8 cellular contexts compared by ENCODE assay signal in the genomic region with DNA sequence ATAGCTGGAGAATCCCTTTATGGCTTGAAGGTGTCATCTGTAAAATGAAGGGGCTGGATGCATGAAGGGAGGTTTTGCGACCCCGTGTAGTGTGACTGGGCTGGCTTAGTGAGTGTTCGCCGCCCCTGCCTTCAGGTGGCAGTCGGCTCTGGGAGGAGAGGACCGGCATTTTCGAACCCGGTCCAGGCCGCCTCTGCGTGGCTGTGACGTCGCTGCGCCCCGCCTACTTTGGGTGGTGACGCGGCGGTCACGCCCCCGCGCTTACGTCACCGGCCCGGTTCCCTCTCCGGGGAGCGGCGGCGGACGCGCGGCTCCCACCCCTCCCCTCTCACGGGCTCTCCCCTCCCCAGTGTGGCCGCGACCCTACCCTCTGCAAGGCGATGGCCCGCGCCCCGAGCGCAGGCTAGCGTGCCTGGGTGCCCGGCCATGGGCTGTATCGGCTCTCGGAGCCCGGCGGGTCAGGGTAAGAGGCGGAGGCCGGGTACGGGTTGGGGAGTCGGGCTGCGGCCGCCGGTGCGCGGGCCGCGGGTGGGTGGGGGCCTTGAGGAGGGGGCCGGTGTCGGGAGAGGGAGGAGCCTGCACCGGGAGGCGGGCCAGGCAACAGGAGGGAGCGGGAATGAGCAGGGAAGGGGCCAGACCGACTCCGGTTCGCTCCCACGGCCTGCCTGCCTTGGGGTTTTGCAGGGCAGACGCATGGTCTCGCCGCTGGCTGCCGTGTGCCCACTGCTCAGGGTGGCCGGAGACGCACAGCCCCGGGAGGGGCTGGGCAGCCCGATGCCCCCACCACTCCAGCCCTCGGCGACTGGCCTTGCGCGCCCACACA. TPM values are rescaled to one million over a fixed set of nuclear protein-coding genes. Genes with fewer than 3 reads are reported as not detected.
A peak's percentile ranks its signal among the peaks of the same experiment; 100 is the strongest.
DNase-seq lines count a peak whose midpoint lies in the region; ATAC-seq and TF ChIP-seq lines count a peak whose summit lies in the region.

No MANE protein-coding gene starts in this region.

- H3K27ac Mint-ChIP-seq in CD4-positive, alpha-beta T cell, result peak overlapping the region; percentile 97
- peak overlapping the region; percentile 87 for H3K27ac Mint-ChIP-seq in activated T-helper 2 cell treated with anti-CD3 and anti-CD28 coated beads, Interferon-gamma antibody, Interleukin-2, Interleukin-4, amounts not matched to agents 10 μg/mL and 5 μg/mL and 100 μg/mL, durations not matched to agents 14 hours and 24 hours and 36 hours
- H3K27ac Mint-ChIP-seq in natural killer cell treated with Interleukin-12 subunit alpha and Interleukin-12 subunit beta and Interleukin-15 and Interleukin-18, amount 100 ng/mL, for 72 hours, result peak overlapping the region; percentile 68 to 70

- POLR2A ChIA-PET in CD4-positive, alpha-beta T cell (lab: Charles Lee), result no interaction called here

- no peaks in the 10 kb centered on the region for H3K9me3 ChIP-seq in CD4-positive, alpha-beta T cell (ENCODE audit: control insufficient read depth, low read length)

- peak; percentile 70 for ATAC-seq in CD4-positive, alpha-beta T cell (ENCODE audit: poor library complexity)
- peak; percentile 68 for ATAC-seq in GM19467 (IDR thresholded peaks at IDR 0.05; ENCODE audit: unreplicated experiment)
- ATAC-seq in natural killer cell treated with Interleukin-12 subunit alpha and Interleukin-12 subunit beta and Interleukin-15 and Interleukin-18, amount 100 ng/mL, for 72 hours, result peak; percentile 84 to 89

- peak overlapping the region; percentile 95 for H3K4me3 Mint-ChIP-seq in CD4-positive, alpha-beta T cell
- H3K4me3 Mint-ChIP-seq in activated T-helper 2 cell treated with anti-CD3 and anti-CD28 coated beads, Interferon-gamma antibody, Interleukin-2, Interleukin-4, amounts not matched to agents 10 μg/mL and 5 μg/mL and 100 μg/mL, durations not matched to agents 14 hours and 24 hours and 36 hours (ENCODE audit: low read depth), result peak overlapping the region; percentile 88
- H3K4me3 Mint-ChIP-seq in natural killer cell treated with Interleukin-12 subunit alpha and Interleukin-12 subunit beta and Interleukin-15 and Interleukin-18, amount 100 ng/mL, for 72 hours, result peak overlapping the region; percentile 86

- no peak for TF ChIP-seq CTCF in CD4-positive, alpha-beta T cell (IDR thresholded peaks at IDR 0.05)

- H3K4me1 Mint-ChIP-seq in CD4-positive, alpha-beta T cell (ENCODE audit: low read depth), result peaks cover 34% of the 10 kb centered on the region
- H3K4me1 Mint-ChIP-seq in activated T-helper 2 cell treated with anti-CD3 and anti-CD28 coated beads, Interferon-gamma antibody, Interleukin-2, Interleukin-4, amounts not matched to agents 10 μg/mL and 5 μg/mL and 100 μg/mL, durations not matched to agents 14 hours and 24 hours and 36 hours (ENCODE audit: low read depth), result peaks cover 54% of the 10 kb centered on the region
- H3K4me1 Mint-ChIP-seq in natural killer cell treated with Interleukin-12 subunit alpha and Interleukin-12 subunit beta and Interleukin-15 and Interleukin-18, amount 100 ng/mL, for 72 hours (ENCODE audit: low read depth in 2 of 2), result peaks cover 57 to 58% of the 10 kb centered on the region in 2 donors

- H3K36me3 Mint-ChIP-seq in CD4-positive, alpha-beta T cell (ENCODE audit: low read depth), result peaks cover 49% of the 10 kb centered on the region
- peaks cover 45% of the 10 kb centered on the region for H3K36me3 Mint-ChIP-seq in activated T-helper 2 cell treated with anti-CD3 and anti-CD28 coated beads, Interferon-gamma antibody, Interleukin-2, Interleukin-4, amounts not matched to agents 10 μg/mL and 5 μg/mL and 100 μg/mL, durations not matched to agents 14 hours and 24 hours and 36 hours (ENCODE audit: low read depth)
- peaks cover 25% of the 10 kb centered on the region for H3K36me3 Mint-ChIP-seq in natural killer cell treated with Interleukin-12 subunit alpha and Interleukin-12 subunit beta and Interleukin-15 and Interleukin-18, amount 100 ng/mL, for 72 hours

- peak; percentile 73 to 92 (median 82) for DNase-seq in CD4-positive, alpha-beta T cell
- DNase-seq in HuH-7 (ENCODE audit: low spot score) (peak; percentile 86), RKO (ENCODE audit: low spot score) (peak; percentile 81), fibroblast of peridontal ligament (ENCODE audit: extremely low read depth) (peak; percentile 71)
- peak; percentile 81 for DNase-seq in activated T-helper 2 cell treated with anti-CD3 and anti-CD28 coated beads, Interferon-gamma antibody, Interleukin-2, Interleukin-4, amounts not matched to agents 10 μg/mL and 5 μg/mL and 100 μg/mL, durations not matched to agents 14 hours and 24 hours and 36 hours (ENCODE audit: low spot score)
- DNase-seq in natural killer cell treated with Interleukin-12 subunit alpha and Interleukin-12 subunit beta and Interleukin-15 and Interleukin-18, amount 100 ng/mL, for 72 hours (ENCODE audit: low spot score), result peak; percentile 86
- peak; percentile 75 for DNase-seq in stimulated activated naive CD4-positive, alpha-beta T cell treated with Interleukin-2 at 50 U/mL for 16 hours (lab: John Stamatoyannopoulos, UW)

- CTCF ChIA-PET in CD4-positive, alpha-beta T cell (lab: Charles Lee), result no interaction called here

- intact Hi-C loops in CD4-positive, alpha-beta T cell (cut with DNase I, micrococcal nuclease), result loop anchor here (1.0 to 2.0 kb wide), 2 partner anchors 22 to 25 kb away; a partner anchor contains a TSS
- intact Hi-C loops in activated T-helper 2 cell treated with anti-CD3 and anti-CD28 coated beads, Interferon-gamma antibody, Interleukin-2, Interleukin-4, amounts not matched to agents 10 μg/mL and 5 μg/mL and 100 μg/mL, durations not matched to agents 14 hours and 24 hours and 36 hours (cut with micrococcal nuclease), result loop anchor here (2.0 kb wide), 2 partner anchors 21 to 37 kb away; a partner anchor contains a TSS

- H3K27me3 ChIP-seq in CD4-positive, alpha-beta T cell (ENCODE audit: control insufficient read depth, insufficient read depth, low read length), result no peaks in the 10 kb centered on the region

- H3K9me3 Mint-ChIP-seq in CD4-positive, alpha-beta T cell, result no peaks in the 10 kb centered on the region
- no peaks in the 10 kb centered on the region for H3K9me3 Mint-ChIP-seq in activated T-helper 2 cell treated with anti-CD3 and anti-CD28 coated beads, Interferon-gamma antibody, Interleukin-2, Interleukin-4, amounts not matched to agents 10 μg/mL and 5 μg/mL and 100 μg/mL, durations not matched to agents 14 hours and 24 hours and 36 hours
- H3K9me3 Mint-ChIP-seq in natural killer cell treated with Interleukin-12 subunit alpha and Interleukin-12 subunit beta and Interleukin-15 and Interleukin-18, amount 100 ng/mL, for 72 hours, result no peaks in the 10 kb centered on the region

- H3K27ac ChIP-seq in CD4-positive, alpha-beta T cell (ENCODE audit: low read depth, low read length), result peak overlapping the region; percentile 88

- H3K27me3 Mint-ChIP-seq in CD4-positive, alpha-beta T cell, result no peaks in the 10 kb centered on the region
- no peaks in the 10 kb centered on the region for H3K27me3 Mint-ChIP-seq in activated T-helper 2 cell treated with anti-CD3 and anti-CD28 coated beads, Interferon-gamma antibody, Interleukin-2, Interleukin-4, amounts not matched to agents 10 μg/mL and 5 μg/mL and 100 μg/mL, durations not matched to agents 14 hours and 24 hours and 36 hours (ENCODE audit: low read depth)
- no peaks in the 10 kb centered on the region for H3K27me3 Mint-ChIP-seq in natural killer cell treated with Interleukin-12 subunit alpha and Interleukin-12 subunit beta and Interleukin-15 and Interleukin-18, amount 100 ng/mL, for 72 hours

RNA-seq across cellular contexts. Expression of a gene that starts 1.5 kb away (rescaled TPM):
- 10 to 100 TPM; 10.4 to 11.0 TPM for total RNA-seq in CD4-positive, alpha-beta T cell
- total RNA-seq in activated T-helper 2 cell treated with anti-CD3 and anti-CD28 coated beads, Interferon-gamma antibody, Interleukin-2, Interleukin-4, amounts not matched to agents 10 μg/mL and 5 μg/mL and 100 μg/mL, durations not matched to agents 14 hours and 24 hours and 36 hours, result 12.6 and 13.9 TPM in 2 replicates
- 1 to 10 TPM; 3.2 to 5.8 TPM for total RNA-seq in natural killer cell treated with Interleukin-12 subunit alpha and Interleukin-12 subunit beta and Interleukin-15 and Interleukin-18, amount 100 ng/mL, for 72 hours

RNA-seq across cellular contexts. Expression of a gene that starts 21.5 kb away (rescaled TPM):
- total RNA-seq in CD4-positive, alpha-beta T cell, result 100 to 1,000 TPM; 211 to 217 TPM
- 624 and 628 TPM in 2 replicates for total RNA-seq in activated T-helper 2 cell treated with anti-CD3 and anti-CD28 coated beads, Interferon-gamma antibody, Interleukin-2, Interleukin-4, amounts not matched to agents 10 μg/mL and 5 μg/mL and 100 μg/mL, durations not matched to agents 14 hours and 24 hours and 36 hours
- total RNA-seq in natural killer cell treated with Interleukin-12 subunit alpha and Interleukin-12 subunit beta and Interleukin-15 and Interleukin-18, amount 100 ng/mL, for 72 hours, result 100 to 1,000 TPM; 535 to 855 TPM

RNA-seq across cellular contexts. Expression of a gene that starts 25.5 kb away (rescaled TPM):
- total RNA-seq in CD4-positive, alpha-beta T cell, result 1 to 10 TPM; 3.2 to 3.5 TPM
- total RNA-seq in activated T-helper 2 cell treated with anti-CD3 and anti-CD28 coated beads, Interferon-gamma antibody, Interleukin-2, Interleukin-4, amounts not matched to agents 10 μg/mL and 5 μg/mL and 100 μg/mL, durations not matched to agents 14 hours and 24 hours and 36 hours, result 6.9 and 9.6 TPM in 2 replicates
- 10 to 100 TPM in 1 of 2 donors, 1 to 10 TPM in 1; 6.5 to 10.5 TPM for total RNA-seq in natural killer cell treated with Interleukin-12 subunit alpha and Interleukin-12 subunit beta and Interleukin-15 and Interleukin-18, amount 100 ng/mL, for 72 hours

RNA-seq across cellular contexts. Expression of a gene that starts 25.6 kb away (rescaled TPM):
- 10 to 100 TPM; 19.1 to 21.1 TPM for total RNA-seq in CD4-positive, alpha-beta T cell
- total RNA-seq in activated T-helper 2 cell treated with anti-CD3 and anti-CD28 coated beads, Interferon-gamma antibody, Interleukin-2, Interleukin-4, amounts not matched to agents 10 μg/mL and 5 μg/mL and 100 μg/mL, durations not matched to agents 14 hours and 24 hours and 36 hours, result 150 and 155 TPM in 2 replicates
- 100 to 1,000 TPM; 111 to 142 TPM for total RNA-seq in natural killer cell treated with Interleukin-12 subunit alpha and Interleukin-12 subunit beta and Interleukin-15 and Interleukin-18, amount 100 ng/mL, for 72 hours

RNA-seq across cellular contexts. Expression of a gene that starts 36.8 kb away (rescaled TPM):
- 100 to 1,000 TPM; 159 TPM for total RNA-seq in CD4-positive, alpha-beta T cell
- 268 and 275 TPM in 2 replicates for total RNA-seq in activated T-helper 2 cell treated with anti-CD3 and anti-CD28 coated beads, Interferon-gamma antibody, Interleukin-2, Interleukin-4, amounts not matched to agents 10 μg/mL and 5 μg/mL and 100 μg/mL, durations not matched to agents 14 hours and 24 hours and 36 hours
- 100 to 1,000 TPM; 285 to 328 TPM for total RNA-seq in natural killer cell treated with Interleukin-12 subunit alpha and Interleukin-12 subunit beta and Interleukin-15 and Interleukin-18, amount 100 ng/mL, for 72 hours

Comparison
In these comparisons a context has a peak if more than half of its experiments do, and no peak if none do; other contexts are left out.
1. Peak in every context shown above with its lines: DNase-seq, ATAC-seq and H3K27ac ChIP-seq.